21 cellular contexts compared by ENCODE assay signal in genomic region chr7:84236398-84236797, GRCh38. TPM values are rescaled to one million over a fixed set of nuclear protein-coding genes. Genes with fewer than 3 reads are reported as not detected.
DNase-seq lines count a peak whose midpoint lies in the region; ATAC-seq, FAIRE-seq and TF ChIP-seq lines count a peak whose summit lies in the region.
"Had no signal": no experiment of that assay in that cellular context is flagged by ENCODE, and none has a peak within 500 bp of the region (broad histone marks: within the 10 kb centered on the region; RNA-seq: fewer than 3 reads in every experiment).

No MANE protein-coding gene starts in this region.

- H4K20me1 ChIP-seq in astrocyte (ENCODE audit: insufficient read depth, low read length): no peaks in the 10 kb centered on the region

- peak overlapping the region; percentile 85 for H3K27ac ChIP-seq in astrocyte (ENCODE audit: low read depth, low read length)
- H3K27ac ChIP-seq in foreskin keratinocyte: peak overlapping the region; percentile 98
- H3K27ac ChIP-seq: HL-60, KMS-11, left ventricle myocardium inferior, right lobe of liver, uterus had no signal

- H2AFZ ChIP-seq in astrocyte (ENCODE audit: low read depth, low read length): no peak overlapping the region

- no peak overlapping the region for H3K4me3 ChIP-seq in AG10803 (ENCODE audit: low read length)
- H3K4me3 ChIP-seq in astrocyte (ENCODE audit: insufficient read depth, low read depth, low read length): no peak overlapping the region
- H3K4me3 ChIP-seq: left ventricle myocardium inferior, right lobe of liver, uterus had no signal

- no peak overlapping the region for H3K4me3 Mint-ChIP-seq in astrocyte (ENCODE audit: unreplicated experiment)
- H3K4me3 Mint-ChIP-seq: activated CD4-positive, alpha-beta T cell treated with anti-CD3 and anti-CD28 coated beads, Interleukin-2, amount 10 ng/mL, durations not matched to agents 7 days and 5 days; activated naive CD4-positive, alpha-beta T cell treated with anti-CD3 and anti-CD28 coated beads for 36 hours; dendritic cell treated with granulocyte-macrophage colony-stimulating factor and Interleukin-4, amounts not matched to agents 40 ng/mL and 50 ng/mL, for 4 days had no signal

- peak overlapping the region; percentile 40 for H3K4me2 ChIP-seq in astrocyte (ENCODE audit: low read length)
- H3K4me2 ChIP-seq: KMS-11 had no signal

- peaks cover 24% of the 10 kb centered on the region for H3K4me1 Mint-ChIP-seq in astrocyte (ENCODE audit: low read depth, unreplicated experiment)
- H3K4me1 Mint-ChIP-seq: activated CD4-positive, alpha-beta T cell treated with anti-CD3 and anti-CD28 coated beads, Interleukin-2, amount 10 ng/mL, durations not matched to agents 7 days and 5 days had no signal

- peak; percentile 47 for ATAC-seq in foreskin keratinocyte
- no peak for ATAC-seq in HG02759 (IDR thresholded peaks at IDR 0.05; ENCODE audit: unreplicated experiment)
- ATAC-seq: right lobe of liver had no signal

- TF ChIP-seq CTCF in AG10803 (conservative IDR thresholded peaks at IDR 0.05; ENCODE audit: low read length) (no peak), astrocyte (IDR thresholded peaks at IDR 0.05; ENCODE audit: insufficient read depth, low read depth, low read length) (no peak), foreskin keratinocyte (conservative IDR thresholded peaks at IDR 0.05) (no peak)

- no peaks in the 10 kb centered on the region for H3K9me3 Mint-ChIP-seq in astrocyte (ENCODE audit: unreplicated experiment)

- H3K27me3 Mint-ChIP-seq in astrocyte (ENCODE audit: low read depth, unreplicated experiment): no peaks in the 10 kb centered on the region
- H3K27me3 Mint-ChIP-seq: activated CD4-positive, alpha-beta T cell treated with anti-CD3 and anti-CD28 coated beads, Interleukin-2, amount 10 ng/mL, durations not matched to agents 7 days and 5 days had no signal

- H3K79me2 ChIP-seq in astrocyte (ENCODE audit: insufficient read depth, low read length): no peaks in the 10 kb centered on the region

- H3K9ac ChIP-seq in astrocyte (ENCODE audit: low read length): no peak overlapping the region
- H3K9ac ChIP-seq: KMS-11 had no signal

- H3K4me1 ChIP-seq in astrocyte (ENCODE audit: insufficient read depth, low read length): peaks cover 19% of the 10 kb centered on the region
- H3K4me1 ChIP-seq in foreskin keratinocyte: peaks cover 28% of the 10 kb centered on the region
- H3K4me1 ChIP-seq: left ventricle myocardium inferior, right lobe of liver, uterus had no signal

- no peaks in the 10 kb centered on the region for H3K9me3 ChIP-seq in astrocyte (ENCODE audit: insufficient read depth, low read depth, low read length)
- H3K9me3 ChIP-seq: right lobe of liver, uterus had no signal

- H3K36me3 Mint-ChIP-seq in astrocyte (ENCODE audit: low read depth, unreplicated experiment): no peaks in the 10 kb centered on the region

- FAIRE-seq in astrocyte (lab: Jason Lieb, UNC): peak; percentile 65
- FAIRE-seq: GM12892, TTC549 had no signal

- H3K27ac Mint-ChIP-seq in astrocyte (ENCODE audit: unreplicated experiment): no peak overlapping the region
- H3K27ac Mint-ChIP-seq: activated CD4-positive, alpha-beta T cell treated with anti-CD3 and anti-CD28 coated beads, Interleukin-2, amount 10 ng/mL, durations not matched to agents 7 days and 5 days; activated naive CD4-positive, alpha-beta T cell treated with anti-CD3 and anti-CD28 coated beads for 36 hours; dendritic cell treated with granulocyte-macrophage colony-stimulating factor and Interleukin-4, amounts not matched to agents 40 ng/mL and 50 ng/mL, for 4 days had no signal

- peak; percentile 22 for DNase-seq in AG10803 (ENCODE audit: low read depth)
- peak; percentile 25 for DNase-seq in HT-29 (ENCODE audit: low spot score)
- peak; percentile 63 for DNase-seq in astrocyte (ENCODE audit: low read depth)
- peak; percentile 46 to 78 for DNase-seq in foreskin keratinocyte
- no peak for DNase-seq in HPDE6-E6E7 (ENCODE audit: extremely low spot score)
- no peak for DNase-seq in NCI-H1436 treated with DMSO at 0.1 percent for 48 hours (lab: John Stamatoyannopoulos, UW)
- no peak for DNase-seq in germinal center (ENCODE audit: low spot score)
- DNase-seq: activated CD4-positive, alpha-beta T cell treated with anti-CD3 and anti-CD28 coated beads, Interleukin-2, amount 10 ng/mL, durations not matched to agents 7 days and 5 days; activated naive CD4-positive, alpha-beta T cell treated with anti-CD3 and anti-CD28 coated beads for 36 hours; GDM1; GOT3; left ventricle myocardium inferior; NCI-H69; right lobe of liver; uterus had no signal

- H3K27me3 ChIP-seq in astrocyte (ENCODE audit: insufficient read depth, low read length) (no peaks in the 10 kb centered on the region), foreskin keratinocyte (no peaks in the 10 kb centered on the region)
- H3K27me3 ChIP-seq: right lobe of liver, uterus had no signal

- H3K36me3 ChIP-seq in astrocyte (ENCODE audit: insufficient read depth, low read length): no peaks in the 10 kb centered on the region
- H3K36me3 ChIP-seq: left ventricle myocardium inferior, right lobe of liver, uterus had no signal

RNA-seq across cellular contexts. Expression of gene SEMA3A, which starts 41.8 kb away (rescaled TPM):
- 7.2 and 9.4 TPM in 2 replicates for total RNA-seq in HT-29 (2014; rRNA removed; shearing (Covaris generic))
- 22.0 and 31.3 TPM in 2 replicates for total RNA-seq in astrocyte
- 3.2 and 4.6 TPM in 2 replicates for total RNA-seq in foreskin keratinocyte
- 0.66 and 1.0 TPM in 2 replicates for polyA plus RNA-seq in foreskin keratinocyte

Comparison
In these comparisons a context has a peak if more than half of its experiments do, and no peak if none do; other contexts are left out.
1. DNase-seq: peak in AG10803 (single experiment), HT-29 (single experiment), astrocyte (single experiment) and foreskin keratinocyte (2 of 2); none in HPDE6-E6E7 (single experiment), NCI-H1436 treated with DMSO at 0.1 percent for 48 hours (single experiment) and germinal center (single experiment).